In genomic region chr3:184953396-184953795, GRCh38 we compare ENCODE assay signal across 16 cellular contexts.
DNase-seq lines count a peak whose midpoint lies in the region; ATAC-seq and TF ChIP-seq lines count a peak whose summit lies in the region.
"Had no signal": no experiment of that assay in that cellular context is flagged by ENCODE, and none has a peak within 500 bp of the region (broad histone marks: within the 10 kb centered on the region; RNA-seq: fewer than 3 reads in every experiment).

No MANE protein-coding gene starts in this region.

- no peak for TF ChIP-seq CTCF in omental fat pad (IDR thresholded peaks at IDR 0.05)

- intact Hi-C loops in left ventricle myocardium superior (cut with micrococcal nuclease) (no loop called here), left cardiac atrium (cut with DNase I) (no loop called here)

- no peak for DNase-seq in left ventricle myocardium superior
- DNase-seq in left cardiac atrium: no peak
- DNase-seq in NCI-H69 (lab: John Stamatoyannopoulos, UW): peak; percentile 8
- DNase-seq in amniotic epithelial cell (ENCODE audit: low read depth): peak; percentile 54
- DNase-seq in MV-4-11 (lab: John Stamatoyannopoulos, UW): no peak
- DNase-seq in NCI-H774 (lab: John Stamatoyannopoulos, UW): no peak
- DNase-seq in omental fat pad (ENCODE audit: low spot score): no peak
- DNase-seq: activated CD8-positive, alpha-beta memory T cell treated with anti-CD3 and anti-CD28 coated beads for 24 hours; CD8-positive, alpha-beta T cell; EL; foreskin keratinocyte; kidney glomerular epithelial cell; NCI-H510A; stimulated activated naive B cell treated with anti-CD40 and anti-IgM and Interleukin-4, amounts not matched to agents 10 μg/mL and 1 μg/mL and 100 μg/mL, for 72 hours had no signal

- ATAC-seq in left ventricle myocardium superior: peak; percentile 17
- no peak for ATAC-seq in left cardiac atrium
- ATAC-seq in omental fat pad (ENCODE audit: low FRiP score): no peak
- ATAC-seq in GM19467 (IDR thresholded peaks at IDR 0.05; ENCODE audit: unreplicated experiment): no peak
- ATAC-seq: CD8-positive, alpha-beta T cell; foreskin keratinocyte; natural killer cell treated with Interleukin-12 subunit alpha and Interleukin-12 subunit beta and Interleukin-15 and Interleukin-18, amount 100 ng/mL, for 72 hours; stimulated activated naive B cell treated with anti-CD40 and anti-IgM and Interleukin-4, amounts not matched to agents 10 μg/mL and 1 μg/mL and 100 μg/mL, for 72 hours had no signal

Comparison
In these comparisons a context has a peak if more than half of its experiments do, and no peak if none do; other contexts are left out.
1. DNase-seq: peak in NCI-H69 (single experiment) and amniotic epithelial cell (single experiment); none in left ventricle myocardium superior (single experiment), left cardiac atrium (single experiment), MV-4-11 (single experiment), NCI-H774 (single experiment) and omental fat pad (single experiment).